8 cellular contexts compared by ENCODE assay signal in the genomic region with DNA sequence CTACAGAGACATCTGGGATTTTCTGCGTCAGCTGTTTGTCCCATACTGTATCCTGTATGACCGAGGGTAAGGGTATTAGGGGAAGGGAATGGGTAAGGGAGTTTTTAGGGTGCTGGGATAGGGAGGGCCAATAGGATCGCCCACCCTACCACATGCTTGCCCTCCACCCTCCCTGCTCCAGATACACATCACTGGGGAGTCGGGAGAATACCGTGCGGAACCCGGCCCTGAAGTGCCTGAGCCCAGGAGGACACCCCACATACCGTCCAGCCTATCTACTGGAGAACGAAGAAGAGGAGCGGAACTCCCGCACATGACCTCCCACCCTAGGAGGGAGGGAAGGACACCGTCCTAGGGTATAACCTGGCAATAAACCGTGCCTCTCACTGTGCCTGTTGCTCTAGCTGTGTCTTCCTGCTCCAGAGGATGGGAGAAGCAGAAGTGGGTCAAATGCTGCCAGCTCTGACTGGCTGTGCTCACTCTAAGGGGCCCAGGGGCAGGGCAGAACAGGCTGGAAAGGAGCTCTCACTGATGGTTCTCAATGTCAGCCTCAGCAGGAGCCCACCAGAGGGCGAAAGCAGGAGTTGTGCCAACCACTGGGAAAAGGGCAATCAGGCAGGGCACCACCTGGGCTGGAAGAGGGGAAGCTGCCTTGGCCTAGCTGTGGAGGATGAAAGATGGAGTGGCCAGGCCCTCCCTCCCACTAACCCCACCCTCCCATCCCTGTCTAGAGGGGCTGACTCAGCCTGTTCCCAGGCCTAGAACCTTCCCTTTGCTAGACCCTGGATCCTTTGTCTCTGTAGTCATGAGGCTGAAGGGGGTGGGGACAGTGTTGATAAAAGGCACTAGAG. TPM values are rescaled to one million over a fixed set of nuclear protein-coding genes. Genes with fewer than 3 reads are reported as not detected.
DNase-seq lines count a peak whose midpoint lies in the region; ATAC-seq, FAIRE-seq and TF ChIP-seq lines count a peak whose summit lies in the region.
"Had no signal": no experiment of that assay in that cellular context is flagged by ENCODE, and none has a peak within 500 bp of the region (broad histone marks: within the 10 kb centered on the region; RNA-seq: fewer than 3 reads in every experiment).

No MANE protein-coding gene starts in this region.

- H3K79me2 ChIP-seq in OCI-LY7 (ENCODE audit: insufficient read depth, low read depth, low read length) = peaks cover 4% of the 10 kb centered on the region; the same call in 1 of the 2 replicates

- no peak overlapping the region for H3K4me2 ChIP-seq in OCI-LY7 (ENCODE audit: low read length)

- H3K4me3 ChIP-seq in OCI-LY7 (ENCODE audit: low read depth, low read length, poor library complexity, severe bottlenecking) (no peak overlapping the region), kidney (ENCODE audit: low read length in 2 of 2) (no peak overlapping the region), esophagus squamous epithelium (no peak overlapping the region)
- H3K4me3 ChIP-seq: SJSA1 had no signal

- H3K4me1 Mint-ChIP-seq in natural killer cell = peaks cover 4 to 23% of the 10 kb centered on the region in 2 donors

- no peak overlapping the region for H3K4me3 Mint-ChIP-seq in natural killer cell

- no peaks in the 10 kb centered on the region for H3K27me3 Mint-ChIP-seq in natural killer cell (ENCODE audit: low read depth in 2 of 2)

- intact Hi-C loops in OCI-LY7 (cut with micrococcal nuclease; ENCODE audit: unreplicated experiment) = no loop called here
- intact Hi-C loops in kidney (cut with DNase I) = no loop called here
- intact Hi-C loops in natural killer cell (cut with micrococcal nuclease) = no loop called here
- intact Hi-C loops in esophagus squamous epithelium (cut with DNase I) = no loop called here

- no peak overlapping the region for H2AFZ ChIP-seq in OCI-LY7 (ENCODE audit: low read length)

- no peaks in the 10 kb centered on the region for H3K9me3 ChIP-seq in OCI-LY7 (ENCODE audit: low read length)
- no peaks in the 10 kb centered on the region for H3K9me3 ChIP-seq in kidney (ENCODE audit: control insufficient read depth in 1 of 2, low read length in 2 of 2)
- no peaks in the 10 kb centered on the region for H3K9me3 ChIP-seq in esophagus squamous epithelium
- H3K9me3 ChIP-seq: SJSA1 had no signal

- POLR2A ChIA-PET in OCI-LY7 (lab: Charles Lee) = interaction anchor here (1.2 kb wide), 1 partner anchor 20 kb away, joined by 3 read pairs; no protein-coding TSS in a partner anchor

- no peak for FAIRE-seq in kidney (lab: Jason Lieb, UNC)
- FAIRE-seq: small intestine had no signal

- H3K9me2 ChIP-seq in OCI-LY7 (ENCODE audit: insufficient read depth, low read length) = no peaks in the 10 kb centered on the region

- H3K27me3 ChIP-seq in esophagus squamous epithelium = no peaks in the 10 kb centered on the region
- H3K27me3 ChIP-seq: SJSA1 had no signal

- no peak for ATAC-seq in natural killer cell

- H3K27ac Mint-ChIP-seq in natural killer cell = no peak overlapping the region

- 80 to 88% methylated on average over 4 to 9 of the region's 14 CpGs for WGBS in esophagus squamous epithelium, 2 donors

- TF ChIP-seq CTCF in GM12873 (IDR thresholded peaks at IDR 0.05; ENCODE audit: insufficient read depth, low read depth, low read length, missing control alignments) (peak; percentile 11), OCI-LY7 (conservative IDR thresholded peaks at IDR 0.05; ENCODE audit: low read length) (peak; percentile 45; the same call in 1 of the 2 replicates), kidney (IDR thresholded peaks at IDR 0.05; ENCODE audit: borderline replicate concordance, extremely low read depth, insufficient read depth) (peak; percentile 15), natural killer cell (IDR thresholded peaks at IDR 0.05) (no peak), esophagus squamous epithelium (IDR thresholded peaks at IDR 0.05) (no peak)

- H3K9ac ChIP-seq in kidney (ENCODE audit: low read length in 2 of 2) = no peak overlapping the region

- BruUV-seq in OCI-LY7 (replicated peaks; lab: Mats Ljungman, UMichigan) = no TSS peak

- no peak for DNase-seq in OCI-LY7 (ENCODE audit: low spot score)
- peak; percentile 49 for DNase-seq in kidney
- DNase-seq in natural killer cell = no peak
- no peak for DNase-seq in esophagus squamous epithelium (lab: John Stamatoyannopoulos, UW)
- no peak for DNase-seq in NK-92 (lab: John Stamatoyannopoulos, UW; ENCODE audit: unreplicated experiment)
- DNase-seq: small intestine had no signal

- CTCF ChIA-PET in OCI-LY7 (lab: Charles Lee; ENCODE audit: unreplicated experiment) = interaction anchor here (1.1 kb wide), 1 partner anchor 69 kb away, joined by 4 read pairs; no protein-coding TSS in a partner anchor

- H3K36me3 Mint-ChIP-seq in natural killer cell = no peaks in the 10 kb centered on the region

- H4K20me1 ChIP-seq in OCI-LY7 (ENCODE audit: insufficient read depth, low read length) = no peaks in the 10 kb centered on the region

- no peak for TF ChIP-seq POLR2A in esophagus squamous epithelium (IDR thresholded peaks at IDR 0.05)

- H3K9me3 Mint-ChIP-seq in natural killer cell = no peaks in the 10 kb centered on the region

- H3K36me3 ChIP-seq in OCI-LY7 (ENCODE audit: insufficient read depth, low read length) = peaks cover 35% of the 10 kb centered on the region
- H3K36me3 ChIP-seq in kidney (ENCODE audit: control insufficient read depth in 1 of 2, insufficient read depth in 2 of 2, low read length in 2 of 2) = peaks cover 3 to 8% of the 10 kb centered on the region in 2 donors
- peaks cover 9 to 56% (median 15%) of the 10 kb centered on the region in 3 donors for H3K36me3 ChIP-seq in esophagus squamous epithelium

- H3K4me1 ChIP-seq in OCI-LY7 (ENCODE audit: insufficient read depth, low read length, poor library complexity, severe bottlenecking) (peaks cover 26% of the 10 kb centered on the region), kidney (ENCODE audit: control insufficient read depth in 1 of 2, insufficient read depth in 1 of 2, low read depth in 1 of 2, low read length in 2 of 2) (no peaks in the 10 kb centered on the region), esophagus squamous epithelium (peaks cover 0 to 41% (median 3%) of the 10 kb centered on the region in 3 donors)

- H3K27ac ChIP-seq in OCI-LY7 (ENCODE audit: low read depth, low read length, poor library complexity, severe bottlenecking) (no peak overlapping the region), kidney (ENCODE audit: low read depth in 2 of 2, low read length in 2 of 2) (no peak overlapping the region), esophagus squamous epithelium (no peak overlapping the region)
- H3K27ac ChIP-seq: SJSA1 had no signal

RNA-seq across cellular contexts. Expression of a gene that starts 0.4 kb away (rescaled TPM):
- total RNA-seq in OCI-LY7 (2014; rRNA removed; shearing (Covaris generic)) = 0.95 and 2.3 TPM in 2 replicates
- total RNA-seq in OCI-LY7 (2022) (0.78 and 1.5 TPM in 2 replicates), kidney (not detected), natural killer cell (not detected), esophagus squamous epithelium (not detected)
- polyA plus RNA-seq in kidney (ENCODE audit: insufficient read depth, low read depth, low replicate concordance) = not detected
- total RNA-seq: SJSA1 had no signal
- polyA plus RNA-seq: small intestine had no signal

RNA-seq across cellular contexts. Expression of a gene that starts 9.7 kb away (rescaled TPM):
- 14.2 and 16.3 TPM in 2 replicates for total RNA-seq in OCI-LY7 (2014; rRNA removed; shearing (Covaris generic))
- 22.2 and 23.2 TPM in 2 replicates for total RNA-seq in OCI-LY7 (2022)
- 68.7 TPM for total RNA-seq in kidney
- polyA plus RNA-seq in kidney (ENCODE audit: insufficient read depth, low read depth, low replicate concordance) = 20.1 TPM
- 10 to 100 TPM; 61.2 to 75.4 (median 63.3) TPM for total RNA-seq in natural killer cell
- 100 to 1,000 TPM; 101 to 220 (median 113) TPM for total RNA-seq in esophagus squamous epithelium

RNA-seq across cellular contexts. Expression of a gene that starts 9.8 kb away (rescaled TPM):
- 52.7 and 55.7 TPM in 2 replicates for total RNA-seq in OCI-LY7 (2014; rRNA removed; shearing (Covaris generic))
- total RNA-seq in OCI-LY7 (2022) (57.0 and 57.9 TPM in 2 replicates), kidney (34.1 TPM), natural killer cell (10 to 100 TPM; 32.1 to 47.6 (median 38.7) TPM), esophagus squamous epithelium (10 to 100 TPM; 21.5 to 30.9 (median 29.5) TPM)
- polyA plus RNA-seq in kidney (ENCODE audit: insufficient read depth, low read depth, low replicate concordance) = 37.9 TPM

RNA-seq across cellular contexts. Expression of a gene that starts 18.5 kb away (rescaled TPM):
- 149 and 204 TPM in 2 replicates for total RNA-seq in OCI-LY7 (2014; rRNA removed; shearing (Covaris generic))
- total RNA-seq in OCI-LY7 (2022) = 230 and 260 TPM in 2 replicates
- total RNA-seq in kidney = 23.1 TPM
- 43.1 TPM for polyA plus RNA-seq in kidney (ENCODE audit: insufficient read depth, low read depth, low replicate concordance)
- total RNA-seq in natural killer cell = 10 to 100 TPM in 2 of 3 donors, 1 to 10 TPM in 1; 8.5 to 13.0 (median 12.9) TPM
- 10 to 100 TPM; 34.9 to 72.8 (median 55.3) TPM for total RNA-seq in esophagus squamous epithelium

RNA-seq across cellular contexts. Expression of a gene that starts 22.4 kb away (rescaled TPM):
- 31.4 and 37.6 TPM in 2 replicates for total RNA-seq in OCI-LY7 (2014; rRNA removed; shearing (Covaris generic))
- total RNA-seq in OCI-LY7 (2022) (77.4 and 84.0 TPM in 2 replicates), kidney (153 TPM), natural killer cell (100 to 1,000 TPM in 1 of 3 donors, 10 to 100 TPM in 2; 94.6 to 112 (median 96.8) TPM), esophagus squamous epithelium (10 to 100 TPM; 37.6 to 80.9 (median 65.8) TPM)
- 43.8 TPM for polyA plus RNA-seq in kidney (ENCODE audit: insufficient read depth, low read depth, low replicate concordance)

Comparison
In these comparisons a context has a peak if more than half of its experiments do, and no peak if none do; other contexts are left out.
1. CTCF ChIP-seq: peak in GM12873 (single experiment), OCI-LY7 (single experiment) and kidney (single experiment); none in natural killer cell (single experiment) and esophagus squamous epithelium (0 of 6).